ENCODE assay signal across 9 cellular contexts in the genomic region with DNA sequence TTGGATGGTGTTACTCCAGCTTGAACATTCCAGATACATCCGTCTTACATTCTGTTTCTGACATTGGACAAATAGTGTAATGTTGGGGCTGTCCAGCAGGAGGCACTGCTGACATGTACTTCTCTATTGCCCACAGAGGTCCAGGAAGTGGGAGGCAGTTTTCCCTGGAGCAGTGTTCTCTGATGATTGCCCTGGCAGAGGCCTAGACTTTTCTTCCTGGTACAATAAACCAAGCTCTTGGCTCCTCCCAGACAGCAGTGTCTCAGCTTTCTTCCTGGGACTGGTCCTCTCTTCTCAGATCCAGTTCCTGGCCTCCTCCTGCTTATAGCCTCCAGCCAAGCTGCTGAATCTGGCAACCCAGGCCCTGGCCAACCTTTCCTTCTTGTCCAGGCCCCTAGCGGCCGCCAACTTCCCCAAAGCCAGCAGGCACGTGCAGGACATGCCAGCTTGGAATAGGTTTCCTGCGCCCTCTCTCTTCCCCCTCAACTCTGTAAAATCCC. TPM values are rescaled to one million over a fixed set of nuclear protein-coding genes. Genes with fewer than 3 reads are reported as not detected.
A peak's percentile ranks its signal among the peaks of the same experiment; 100 is the strongest.
DNase-seq lines count a peak whose midpoint lies in the region; ATAC-seq, FAIRE-seq and TF ChIP-seq lines count a peak whose summit lies in the region.
"Had no signal": no experiment of that assay in that cellular context is flagged by ENCODE, and none has a peak within 500 bp of the region (broad histone marks: within the 10 kb centered on the region; RNA-seq: fewer than 3 reads in every experiment).

No MANE protein-coding gene starts in this region.

- H2BK12ac ChIP-seq in neuronal stem cell (ENCODE audit: low read length): no peak overlapping the region

- H3K4me3 ChIP-seq in PC-9 (no peak overlapping the region), foreskin fibroblast (ENCODE audit: low read depth in 1 of 2, low read length in 2 of 2) (no peak overlapping the region), neuronal stem cell (ENCODE audit: low read length in 2 of 2) (no peak overlapping the region)

- FAIRE-seq in HTR-8/SVneo (lab: Jason Lieb, UNC): peak; percentile 82

- H3K4me1 ChIP-seq in PC-9 (replicated peaks; ENCODE audit: insufficient read depth): peaks cover 27% of the 10 kb centered on the region
- H3K4me1 ChIP-seq in neuronal stem cell (ENCODE audit: control insufficient read depth in 2 of 2, insufficient read depth in 1 of 2, low read depth in 1 of 2, low read length in 2 of 2): no peaks in the 10 kb centered on the region

- H2AFZ ChIP-seq in PC-9: no peak overlapping the region
- H2AFZ ChIP-seq in neuronal stem cell (ENCODE audit: low read length): no peak overlapping the region

- H4K91ac ChIP-seq in neuronal stem cell (ENCODE audit: low read depth, low read length, poor library complexity): no peak overlapping the region

- H2BK5ac ChIP-seq in neuronal stem cell (ENCODE audit: low read length): no peak overlapping the region

- H3K36me3 ChIP-seq in PC-9 (ENCODE audit: low read depth) (no peaks in the 10 kb centered on the region), neuronal stem cell (replicated peaks in 1 of 2; ENCODE audit: control insufficient read depth in 2 of 2, insufficient read depth in 2 of 2, low read length in 2 of 2) (no peaks in the 10 kb centered on the region)

- no peak overlapping the region for H4K8ac ChIP-seq in neuronal stem cell (ENCODE audit: low read depth, low read length)

- no peak overlapping the region for H3K23ac ChIP-seq in neuronal stem cell (ENCODE audit: low read depth, low read length, poor library complexity)

- DNase-seq in Caki2 (ENCODE audit: low read depth) (peak; percentile 84), HTR-8/SVneo (ENCODE audit: insufficient read length, low spot score) (peak; percentile 78), PC-9 (peak; percentile 86 to 89), foreskin fibroblast (peak; percentile 80 to 91), neuronal stem cell (ENCODE audit: low spot score) (peak; percentile 80), ureter (ENCODE audit: low spot score) (peak; percentile 94)
- DNase-seq in activated effector memory CD4-positive, alpha-beta T cell treated with anti-CD3 and anti-CD28 coated beads, Interleukin-2, amount 50 U/mL, for 16 hours: peak; percentile 84

- no peaks in the 10 kb centered on the region for H3K27me3 ChIP-seq in PC-9 (ENCODE audit: insufficient read depth, low read depth)
- peaks cover 0 to 2% (median 0%) of the 10 kb centered on the region in 3 experiments for H3K27me3 ChIP-seq in neuronal stem cell (ENCODE audit: control insufficient read depth in 3 of 3, insufficient read depth in 3 of 3, low read depth in 1 of 3, low read length in 3 of 3)

- H2AK5ac ChIP-seq in neuronal stem cell (ENCODE audit: low read depth, low read length): no peak overlapping the region

- no peak overlapping the region for H3K14ac ChIP-seq in neuronal stem cell (ENCODE audit: low read length)

- H3K4me2 ChIP-seq in PC-9: peak overlapping the region; percentile 56
- H3K4me2 ChIP-seq in neuronal stem cell (ENCODE audit: insufficient read depth, low read length, poor library complexity, severe bottlenecking): no peak overlapping the region

- H3K27ac ChIP-seq in PC-9 (peak overlapping the region; percentile 76), neuronal stem cell (replicated peaks; ENCODE audit: low read length) (no peak overlapping the region)

- intact Hi-C loops in PC-9 (cut with micrococcal nuclease; ENCODE audit: unreplicated experiment): loop anchor here (1.0 to 10.0 kb wide), 2 partner anchors 188 to 633 kb away; no protein-coding TSS in a partner anchor

- TF ChIP-seq CTCF in PC-9 (conservative IDR thresholded peaks at IDR 0.05) (peak; percentile 86), foreskin fibroblast (IDR thresholded peaks at IDR 0.05; ENCODE audit: low read depth, low read length) (peak; percentile 57)

- WGBS in neuronal stem cell (ENCODE audit: extremely low coverage in 2 of 2, insufficient read length in 2 of 2, insufficient replicate concordance in 1 of 2), 2 donors: no CpG with 5 or more reads among the region's 5 CpGs

- no peak overlapping the region for H2BK120ac ChIP-seq in neuronal stem cell (ENCODE audit: low read depth, low read length)

- H3K9me2 ChIP-seq in PC-9 (ENCODE audit: insufficient read depth): no peaks in the 10 kb centered on the region

- BruUV-seq in PC-9 (replicated peaks; lab: Mats Ljungman, UMichigan): no TSS peak

- H3K4ac ChIP-seq in neuronal stem cell (ENCODE audit: low read length): no peak overlapping the region

- ATAC-seq in GM19035 (IDR thresholded peaks at IDR 0.05; ENCODE audit: unreplicated experiment): no peak

- peaks cover 25% of the 10 kb centered on the region for H3F3A ChIP-seq in PC-9 (ENCODE audit: insufficient read depth, low read depth)

- H3K79me1 ChIP-seq in neuronal stem cell (ENCODE audit: low read depth, low read length): no peaks in the 10 kb centered on the region

- in situ Hi-C loops in Caki2 (cut with HindIII; ENCODE audit: low pct_unique_long_range_greater_than_20kb, low sequenced_read_pairs): no loop called here

- no peak overlapping the region for H3K9ac ChIP-seq in neuronal stem cell (ENCODE audit: low read depth, low read length, poor library complexity)

- H3K18ac ChIP-seq in neuronal stem cell (ENCODE audit: low read length): no peak overlapping the region

- no peaks in the 10 kb centered on the region for H4K20me1 ChIP-seq in PC-9 (ENCODE audit: insufficient read depth)

- H3K9me3 ChIP-seq in PC-9 (ENCODE audit: insufficient read depth, low read depth) (no peaks in the 10 kb centered on the region), neuronal stem cell (replicated peaks in 1 of 2; ENCODE audit: control insufficient read depth in 2 of 2, insufficient read depth in 1 of 2, low read depth in 1 of 2, low read length in 2 of 2) (no peaks in the 10 kb centered on the region)

- CTCF ChIA-PET in PC-9 (lab: Charles Lee): interaction anchor here (0.6 to 2.5 kb wide), 19 partner anchors 10 to 628 kb away, joined by 3 to 40 read pairs (median 4); no protein-coding TSS in a partner anchor

- POLR2A ChIA-PET in PC-9 (lab: Charles Lee; ENCODE audit: unreplicated experiment): interaction anchor here (0.6 to 0.7 kb wide), 4 partner anchors 52 to 1024 kb away, joined by 3 to 16 read pairs (median 4); no protein-coding TSS in a partner anchor

- H3K79me2 ChIP-seq in PC-9 (ENCODE audit: low read depth): no peaks in the 10 kb centered on the region

- H2BK15ac ChIP-seq in neuronal stem cell (ENCODE audit: low read length): no peak overlapping the region

RNA-seq across cellular contexts. Expression of a gene that starts 14.9 kb away (rescaled TPM):
- total RNA-seq in Caki2 (2014; rRNA removed; shearing (Covaris generic); ENCODE audit: low replicate concordance): 0.17 and 4.1 TPM in 2 replicates
- total RNA-seq in PC-9 (2021): 5.5 and 8.1 TPM in 2 replicates
- polyA plus RNA-seq in neuronal stem cell (2013, experiment 1 of 2): 0.45 TPM
- 0.69 TPM for polyA plus RNA-seq in neuronal stem cell (2013, experiment 2 of 2)
- total RNA-seq in ureter: 4.6 TPM

RNA-seq across cellular contexts. Expression of a gene that starts 59.1 kb away (rescaled TPM):
- 0.61 and 0.68 TPM in 2 replicates for total RNA-seq in Caki2 (2014; rRNA removed; shearing (Covaris generic); ENCODE audit: low replicate concordance)
- total RNA-seq in PC-9 (2021): 4.2 and 5.0 TPM in 2 replicates
- polyA plus RNA-seq in neuronal stem cell (2013, experiment 1 of 2): 0.03 TPM
- 0.03 TPM for polyA plus RNA-seq in neuronal stem cell (2013, experiment 2 of 2)
- 0.21 TPM for total RNA-seq in ureter
- total RNA-seq: T-helper 1 cell treated with Interleukin-12 subunit alpha and Interleukin-12 subunit beta and Interleukin-4 antibody, amounts not matched to agents 30 ng/mL and 1 ng/mL, for 36 hours had no signal
